ENCODE assay signal across 12 cellular contexts in the genomic region with DNA sequence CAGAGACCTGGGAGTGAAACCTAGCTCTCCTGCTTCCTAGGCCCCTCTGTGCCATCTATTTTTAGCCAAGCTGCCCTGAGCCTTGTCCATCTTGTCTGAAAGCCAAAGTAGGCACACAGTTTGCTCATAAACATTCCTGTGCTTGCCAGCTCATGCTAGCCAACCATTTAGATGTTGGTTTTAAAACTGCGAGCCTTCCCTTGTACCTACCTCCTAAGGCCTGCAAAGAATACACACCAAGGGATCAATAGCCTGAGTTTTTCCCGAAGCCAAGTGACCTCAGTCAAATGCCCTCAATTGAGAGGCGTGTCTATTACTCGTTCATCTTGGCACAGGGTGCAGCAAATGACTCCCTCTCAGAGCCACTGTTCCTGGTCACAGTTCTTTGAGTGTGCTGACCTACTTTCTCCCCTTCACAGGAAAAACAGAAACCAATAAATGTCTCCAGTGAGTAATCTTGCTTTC. TPM values are rescaled to one million over a fixed set of nuclear protein-coding genes. Genes with fewer than 3 reads are reported as not detected.
A peak's percentile ranks its signal among the peaks of the same experiment; 100 is the strongest.
DNase-seq lines count a peak whose midpoint lies in the region; ATAC-seq and TF ChIP-seq lines count a peak whose summit lies in the region.
"Had no signal": no experiment of that assay in that cellular context is flagged by ENCODE, and none has a peak within 500 bp of the region (broad histone marks: within the 10 kb centered on the region; RNA-seq: fewer than 3 reads in every experiment).

No MANE protein-coding gene starts in this region.

- no peak overlapping the region for H3K4me3 ChIP-seq in coronary artery
- no peak overlapping the region for H3K4me3 ChIP-seq in lower lobe of right lung
- H3K4me3 ChIP-seq in thyroid gland (replicated peaks in 1 of 3), result no peak overlapping the region

- DNase-seq in NCI-H1092 treated with DMSO at 0.1 percent for 48 hours (lab: John Stamatoyannopoulos, UW) (peak; percentile 6), NCI-H1092 (lab: John Stamatoyannopoulos, UW) (no peak), coronary artery (ENCODE audit: low spot score) (no peak), lower lobe of right lung (no peak), thyroid gland (peak; percentile 69 to 77), erythroblast (lab: John Stamatoyannopoulos, UW) (no peak)
- DNase-seq: dermis blood vessel endothelial cell, EL, HCEC 1CT, NCI-H1105 had no signal

- peak; percentile 76 to 92 for ATAC-seq in lower lobe of right lung
- ATAC-seq in HG03521 (IDR thresholded peaks at IDR 0.05; ENCODE audit: unreplicated experiment), result no peak
- ATAC-seq in HG02623 (IDR thresholded peaks at IDR 0.05; ENCODE audit: unreplicated experiment), result no peak

- H3K36me3 ChIP-seq in lower lobe of right lung (no peaks in the 10 kb centered on the region), thyroid gland (no peaks in the 10 kb centered on the region)

- H3K9me3 ChIP-seq in lower lobe of right lung (no peaks in the 10 kb centered on the region), thyroid gland (no peaks in the 10 kb centered on the region)

- H3K4me1 ChIP-seq in lower lobe of right lung (no peaks in the 10 kb centered on the region), thyroid gland (peaks cover 27 to 41% of the 10 kb centered on the region in 2 donors)

- 17 to 23% methylated on average over 4 of the region's 4 CpGs for WGBS in thyroid gland, 2 donors

- TF ChIP-seq CTCF in coronary artery (IDR thresholded peaks at IDR 0.05) (no peak), lower lobe of right lung (IDR thresholded peaks at IDR 0.05) (no peak), thyroid gland (IDR thresholded peaks at IDR 0.05) (no peak)

- intact Hi-C loops in lower lobe of right lung (cut with DNase I), result no loop called here
- intact Hi-C loops in thyroid gland (cut with DNase I), result no loop called here

- TF ChIP-seq POLR2A in thyroid gland (IDR thresholded peaks at IDR 0.05) (peak in 1 of 2 donors; percentile 64), erythroblast (IDR thresholded peaks at IDR 0.05; ENCODE audit: low read length) (no peak)

- no peaks in the 10 kb centered on the region for H3K27me3 ChIP-seq in lower lobe of right lung (ENCODE audit: low read depth)
- no peaks in the 10 kb centered on the region for H3K27me3 ChIP-seq in thyroid gland

- H3K27ac ChIP-seq in coronary artery (peak overlapping the region; percentile 67 to 69), lower lobe of right lung (peak overlapping the region; percentile 24), thyroid gland (peak overlapping the region; percentile 94 to 99 (median 99))

RNA-seq across cellular contexts. Expression of gene ZCCHC12, which starts 48.5 kb away (rescaled TPM):
- total RNA-seq in lower lobe of right lung (not detected), thyroid gland (10 to 100 TPM in 2 of 4 donors, 1 to 10 TPM in 2; 1.2 to 40.9 (median 10.7) TPM)

Comparison
In these comparisons a context has a peak if more than half of its experiments do, and no peak if none do; other contexts are left out.
1. DNase-seq: peak in NCI-H1092 treated with DMSO at 0.1 percent for 48 hours (single experiment) and thyroid gland (2 of 2); none in NCI-H1092 (single experiment), coronary artery (single experiment), lower lobe of right lung (single experiment) and erythroblast (0 of 2).
2. H3K27ac ChIP-seq: peak in every context shown above with its lines; median percentile 99 in thyroid gland; 68 in coronary artery; 24 in lower lobe of right lung.
3. ATAC-seq: peak in lower lobe of right lung (2 of 2); none in HG03521 (single experiment) and HG02623 (single experiment).